1 cellular context compared by ENCODE assay signal in the genomic region with DNA sequence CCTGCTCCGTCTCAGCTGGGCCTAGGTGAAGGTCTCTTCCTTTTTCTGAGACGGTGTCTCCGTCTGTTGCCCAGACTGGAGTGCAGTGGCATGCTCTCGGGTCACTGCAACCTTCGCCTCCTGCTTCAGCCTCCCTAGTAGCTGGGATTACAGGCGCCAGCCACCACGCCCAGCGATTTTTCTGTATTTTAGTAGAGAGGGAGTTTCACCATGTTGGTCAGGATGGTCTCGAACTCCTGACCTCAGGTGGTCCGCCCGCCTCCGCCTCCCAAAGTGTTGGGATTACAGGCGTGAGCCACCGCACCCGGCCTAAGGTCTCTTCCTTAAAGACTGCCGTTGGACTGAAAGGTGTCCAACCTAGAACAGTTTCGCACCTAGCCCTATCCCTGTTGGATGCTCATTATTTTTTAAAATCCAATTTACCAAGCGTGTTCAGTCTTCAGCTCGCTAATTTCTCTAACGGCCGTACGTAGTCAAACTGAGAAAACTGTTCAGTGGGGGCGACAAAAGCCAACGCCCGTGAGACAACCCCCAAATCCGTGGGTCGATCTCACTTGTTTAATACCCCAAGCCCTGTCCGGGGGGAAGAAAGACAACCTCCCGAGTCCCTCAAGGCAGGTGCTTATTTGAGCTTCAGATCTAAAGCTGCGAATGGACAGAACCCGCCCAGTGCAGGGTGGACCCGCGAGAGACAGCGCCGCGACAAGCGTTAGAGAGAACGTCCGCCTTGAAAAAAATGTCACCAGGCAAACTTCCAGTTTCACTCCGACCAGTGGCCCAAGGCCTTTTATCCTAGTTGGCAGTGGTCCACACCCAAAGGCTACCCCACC.
TF ChIP-seq lines count a peak whose summit lies in the region.

No MANE protein-coding gene starts in this region.

TF ChIP-seq in HCT116, 20 proteins besides CTCF, POLR2A, EP300 and RAD21:
- TF ChIP-seq CEBPB (IDR thresholded peaks at IDR 0.05; ENCODE audit: low read depth) (no peak), TCF7L2 (IDR thresholded peaks at IDR 0.05; ENCODE audit: borderline replicate concordance, extremely low read depth, insufficient read depth, insufficient read length) (no peak), REST (IDR thresholded peaks at IDR 0.05; ENCODE audit: low read depth) (no peak), SIN3A (IDR thresholded peaks at IDR 0.05; ENCODE audit: low read depth) (no peak), ELF1 (IDR thresholded peaks at IDR 0.05; ENCODE audit: borderline replicate concordance, low read depth) (no peak), POLR2AphosphoS5 (IDR thresholded peaks at IDR 0.05; ENCODE audit: low read depth, low read length) (no peak), FOSL1 (IDR thresholded peaks at IDR 0.05; ENCODE audit: low read depth) (no peak), SP1 (IDR thresholded peaks at IDR 0.05; ENCODE audit: low read depth) (no peak), EZH2phosphoT487 (IDR thresholded peaks at IDR 0.05; ENCODE audit: borderline replicate concordance) (no peak), CBX3 (IDR thresholded peaks at IDR 0.05; ENCODE audit: low read depth) (no peak), JUND (IDR thresholded peaks at IDR 0.05) (no peak)
- TF ChIP-seq, protein P1, sequence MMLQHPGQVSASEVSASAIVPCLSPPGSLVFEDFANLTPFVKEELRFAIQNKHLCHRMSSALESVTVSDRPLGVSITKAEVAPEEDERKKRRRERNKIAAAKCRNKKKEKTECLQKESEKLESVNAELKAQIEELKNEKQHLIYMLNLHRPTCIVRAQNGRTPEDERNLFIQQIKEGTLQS (IDR thresholded peaks at IDR 0.05) = no peak
